8 cellular contexts compared by ENCODE assay signal in genomic region chr13:99176309-99177276, GRCh38. TPM values are rescaled to one million over a fixed set of nuclear protein-coding genes. Genes with fewer than 3 reads are reported as not detected.
DNase-seq lines count a peak whose midpoint lies in the region; ATAC-seq lines count a peak whose summit lies in the region.

No MANE protein-coding gene starts in this region.

- H2BK5ac ChIP-seq in mesenchymal stem cell (ENCODE audit: low read depth, low read length, poor library complexity, severe bottlenecking): no peak overlapping the region

- peaks cover 7% of the 10 kb centered on the region for H3K9me3 Mint-ChIP-seq in activated CD4-positive, alpha-beta memory T cell treated with anti-CD3 and anti-CD28 coated beads for 36 hours

- peaks cover 2% of the 10 kb centered on the region for H3K36me3 Mint-ChIP-seq in activated CD4-positive, alpha-beta memory T cell treated with anti-CD3 and anti-CD28 coated beads for 36 hours

- DNase-seq in AML-193 (lab: John Stamatoyannopoulos, UW) (peak; percentile 58 to 59), NCI-H526 (lab: John Stamatoyannopoulos, UW) (peak; percentile 84 to 97), ecto neural progenitor cell (ENCODE audit: low spot score) (peak; percentile 81), mesenchymal stem cell (peak; percentile 57)
- DNase-seq in activated CD4-positive, alpha-beta memory T cell treated with anti-CD3 and anti-CD28 coated beads for 36 hours: peak; percentile 84
- peak; percentile 53 to 59 for DNase-seq in stimulated activated CD8-positive, alpha-beta memory T cell treated with anti-CD3 and anti-CD28 coated beads, Interleukin-2, amount 100 ng/mL, for 1 hour (ENCODE audit: low read depth in 2 of 2)

- H2AK5ac ChIP-seq in mesenchymal stem cell (ENCODE audit: low read length, severe bottlenecking): no peak overlapping the region

- intact Hi-C loops in activated CD4-positive, alpha-beta memory T cell treated with anti-CD3 and anti-CD28 coated beads for 36 hours (cut with micrococcal nuclease): loop anchor here (1.0 to 2.0 kb wide), 4 partner anchors 27 to 261 kb away; no protein-coding TSS in a partner anchor

- H3K9me3 ChIP-seq in mesenchymal stem cell (ENCODE audit: control insufficient read depth, low read length): no peaks in the 10 kb centered on the region

- H3K4me1 Mint-ChIP-seq in activated CD4-positive, alpha-beta memory T cell treated with anti-CD3 and anti-CD28 coated beads for 36 hours (ENCODE audit: low read depth): peaks cover 25% of the 10 kb centered on the region

- peak overlapping the region in 1 of 2 experiments; percentile 54 for H2BK12ac ChIP-seq in mesenchymal stem cell (ENCODE audit: low read length in 2 of 2)

- no peak overlapping the region for H3K27ac Mint-ChIP-seq in activated CD4-positive, alpha-beta memory T cell treated with anti-CD3 and anti-CD28 coated beads for 36 hours

- peak overlapping the region; percentile 45 for H3K4me3 Mint-ChIP-seq in activated CD4-positive, alpha-beta memory T cell treated with anti-CD3 and anti-CD28 coated beads for 36 hours

- H3K14ac ChIP-seq in mesenchymal stem cell (ENCODE audit: low read length in 2 of 2): no peak overlapping the region

- peak overlapping the region in 1 of 2 experiments; percentile 21 for H3K18ac ChIP-seq in mesenchymal stem cell (ENCODE audit: low read depth in 1 of 2, low read length in 2 of 2)

- peak; percentile 84 for ATAC-seq in GM18907 (IDR thresholded peaks at IDR 0.05; ENCODE audit: unreplicated experiment)
- ATAC-seq in HG03196 (IDR thresholded peaks at IDR 0.05; ENCODE audit: unreplicated experiment): peak; percentile 82

- H3K9ac ChIP-seq in mesenchymal stem cell (ENCODE audit: low read length): no peak overlapping the region

- peak overlapping the region in 1 of 2 experiments; percentile 37 for H3K4me3 ChIP-seq in mesenchymal stem cell (ENCODE audit: insufficient read depth in 1 of 2, low read depth in 1 of 2, low read length in 2 of 2)

- peaks cover 6% of the 10 kb centered on the region for H3K4me1 ChIP-seq in mesenchymal stem cell (ENCODE audit: control insufficient read depth, insufficient read depth, low read depth, low read length)

- 32% methylated on average over 23 of the region's 24 CpGs for WGBS in mesenchymal stem cell

- H4K8ac ChIP-seq in mesenchymal stem cell (ENCODE audit: low read length): no peak overlapping the region

- peaks cover 19 to 42% of the 10 kb centered on the region in 2 experiments for H3K27me3 ChIP-seq in mesenchymal stem cell (ENCODE audit: control insufficient read depth in 1 of 2, insufficient read depth in 1 of 2, low read length in 2 of 2)

- H3K27me3 Mint-ChIP-seq in activated CD4-positive, alpha-beta memory T cell treated with anti-CD3 and anti-CD28 coated beads for 36 hours: peaks cover 3% of the 10 kb centered on the region

- no peak overlapping the region for H3K4ac ChIP-seq in mesenchymal stem cell (ENCODE audit: low read depth in 1 of 2, low read length in 2 of 2)

- H2AFZ ChIP-seq in mesenchymal stem cell (ENCODE audit: low read depth, low read length): no peak overlapping the region

- H3K36me3 ChIP-seq in mesenchymal stem cell (ENCODE audit: control insufficient read depth in 1 of 2, insufficient read depth in 2 of 2, low read depth in 1 of 2, low read length in 2 of 2): no peaks in the 10 kb centered on the region

- H2BK15ac ChIP-seq in mesenchymal stem cell (ENCODE audit: low read depth, poor library complexity, severe bottlenecking): no peak overlapping the region

- H3K4me2 ChIP-seq in mesenchymal stem cell (ENCODE audit: low read length, poor library complexity, severe bottlenecking): peak overlapping the region; percentile 50

- H4K91ac ChIP-seq in mesenchymal stem cell (ENCODE audit: low read length): no peak overlapping the region

- POLR2A ChIA-PET in activated CD4-positive, alpha-beta memory T cell treated with anti-CD3 and anti-CD28 coated beads for 36 hours (lab: Charles Lee): interaction anchor here (1.3 to 2.1 kb wide), 2 partner anchors 89 to 93 kb away, joined by 4 to 7 read pairs; no protein-coding TSS in a partner anchor

- no peak overlapping the region for H3K27ac ChIP-seq in mesenchymal stem cell (ENCODE audit: low read length, poor library complexity, severe bottlenecking)

- H3K79me1 ChIP-seq in mesenchymal stem cell (replicated peaks; ENCODE audit: low read length, poor library complexity, severe bottlenecking): no peaks in the 10 kb centered on the region

- H3K23ac ChIP-seq in mesenchymal stem cell (ENCODE audit: low read length in 2 of 2): no peak overlapping the region

- H2BK120ac ChIP-seq in mesenchymal stem cell (ENCODE audit: low read depth, low read length): no peak overlapping the region

- CTCF ChIA-PET in activated CD4-positive, alpha-beta memory T cell treated with anti-CD3 and anti-CD28 coated beads for 36 hours (lab: Charles Lee): interaction anchor here (0.6 to 8.8 kb wide), 72 partner anchors 8 to 334 kb away, joined by 3 to 221 read pairs (median 4); partner anchors contain the start of genes GPR18 and UBAC2

RNA-seq across cellular contexts. Expression of gene UBAC2, which starts 24.1 kb away (rescaled TPM):
- 10 to 100 TPM; 51.8 to 54.5 TPM for total RNA-seq in activated CD4-positive, alpha-beta memory T cell treated with anti-CD3 and anti-CD28 coated beads for 36 hours
- 41.9 TPM for polyA plus RNA-seq in mesenchymal stem cell (2013, experiment 1 of 2)
- 42.1 TPM for polyA plus RNA-seq in mesenchymal stem cell (2013, experiment 2 of 2)
